29 cellular contexts compared by ENCODE assay signal in the genomic region with DNA sequence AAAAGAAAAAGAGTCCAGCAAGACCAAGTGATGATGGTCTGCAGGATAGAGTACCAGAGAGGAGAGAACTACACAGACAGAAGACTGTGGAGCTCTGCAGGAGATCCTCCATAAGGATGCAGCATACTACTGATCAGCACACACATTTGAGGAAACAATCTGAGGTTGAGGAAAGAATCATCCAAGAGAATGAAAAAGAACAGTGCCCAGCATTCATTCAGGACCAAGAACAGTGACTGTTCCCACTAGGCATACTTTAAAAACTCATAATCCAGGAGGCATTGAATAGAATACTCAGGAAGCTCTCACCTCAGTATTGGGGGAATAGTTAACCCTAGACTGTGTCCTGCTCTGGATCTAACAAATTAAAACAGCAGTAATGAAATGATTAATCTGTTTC. TPM values are rescaled to one million over a fixed set of nuclear protein-coding genes. Genes with fewer than 3 reads are reported as not detected.
"Had no signal": no experiment of that assay in that cellular context is flagged by ENCODE, and none has a peak within 500 bp of the region (broad histone marks: within the 10 kb centered on the region; RNA-seq: fewer than 3 reads in every experiment).

No MANE protein-coding gene starts in this region.

- H3K27me3 ChIP-seq: neutrophil, ovary, right lobe of liver, sigmoid colon, stomach, thyroid gland, tibial nerve, upper lobe of left lung, vagina had no signal

- DNase-seq: naive thymus-derived CD8-positive, alpha-beta T cell; nephron progenitor cell; nucleus accumbens; ovary; psoas muscle; right lobe of liver; sigmoid colon; small intestine; stimulated activated CD4-positive, alpha-beta T cell treated with anti-CD3 and anti-CD28 coated beads, Interleukin-15, amount 100 ng/mL, for 24 hours; stimulated activated CD4-positive, alpha-beta T cell treated with anti-CD3 and anti-CD28 coated beads, Interleukin-2, amount 100 ng/mL, for 24 hours; stimulated activated CD4-positive, alpha-beta T cell treated with anti-CD3 and anti-CD28 coated beads, Interleukin-2, amount 100 ng/mL, for 48 hours; stimulated activated CD4-positive, alpha-beta T cell treated with anti-CD3 and anti-CD28 coated beads, Interleukin-4, amount 100 ng/mL, for 24 hours; stimulated activated naive B cell treated with anti-CD40 and anti-IgM and Interleukin-4, amounts not matched to agents 10 μg/mL and 1 μg/mL and 100 μg/mL, for 72 hours; stimulated activated naive CD4-positive, alpha-beta T cell treated with Interleukin-2 at 50 U/mL for 16 hours; stomach; thyroid gland; trophoblast cell; upper lobe of left lung had no signal

- H3K4me1 ChIP-seq: parathyroid adenoma, psoas muscle, right lobe of liver, sigmoid colon, tibial nerve, upper lobe of left lung, vagina had no signal

- H3K27ac ChIP-seq: neutrophil, ovary, parathyroid adenoma, psoas muscle, right lobe of liver, sigmoid colon, stomach, thoracic aorta, thyroid gland, tibial nerve, upper lobe of left lung, vagina had no signal

- H3K27me3 Mint-ChIP-seq: progenitor cell of endocrine pancreas had no signal

- H3K36me3 Mint-ChIP-seq: stimulated activated effector memory CD8-positive, alpha-beta T cell treated with anti-CD3 and anti-CD28 coated beads, Interleukin-12 subunit alpha, Interleukin-12 subunit beta, amount 100 ng/mL, for 72 hours; stimulated activated naive B cell treated with anti-CD40 and anti-IgM and Interleukin-4, amounts not matched to agents 10 μg/mL and 1 μg/mL and 100 μg/mL, for 72 hours had no signal

- ATAC-seq: naive thymus-derived CD8-positive, alpha-beta T cell; natural killer cell treated with Interleukin-12 subunit alpha and Interleukin-12 subunit beta and Interleukin-15 and Interleukin-18, amount 100 ng/mL, for 72 hours; psoas muscle; right lobe of liver; stimulated activated effector memory CD8-positive, alpha-beta T cell treated with anti-CD3 and anti-CD28 coated beads, Interleukin-12 subunit alpha, Interleukin-12 subunit beta, amount 100 ng/mL, for 72 hours; stimulated activated naive B cell treated with anti-CD40 and anti-IgM and Interleukin-4, amounts not matched to agents 10 μg/mL and 1 μg/mL and 100 μg/mL, for 72 hours had no signal

- H3K4me3 Mint-ChIP-seq: naive thymus-derived CD8-positive, alpha-beta T cell; natural killer cell treated with Interleukin-12 subunit alpha and Interleukin-12 subunit beta and Interleukin-15 and Interleukin-18, amount 100 ng/mL, for 72 hours; nephron progenitor cell; neural crest cell; stimulated activated effector memory CD8-positive, alpha-beta T cell treated with anti-CD3 and anti-CD28 coated beads, Interleukin-12 subunit alpha, Interleukin-12 subunit beta, amount 100 ng/mL, for 72 hours; stimulated activated naive B cell treated with anti-CD40 and anti-IgM and Interleukin-4, amounts not matched to agents 10 μg/mL and 1 μg/mL and 100 μg/mL, for 72 hours; stimulated activated naive CD8-positive, alpha-beta T cell treated with anti-CD3 and anti-CD28 coated beads, Interleukin-15, Interleukin-2, amounts not matched to agents 100 ng/mL and 50 ng/mL, for 24 hours had no signal

- H3K4me3 ChIP-seq: ovary, psoas muscle, right lobe of liver, sigmoid colon, stomach, thoracic aorta, thyroid gland, tibial nerve, upper lobe of left lung, vagina had no signal

- H3K9ac ChIP-seq: parathyroid adenoma had no signal

- H3K9me3 ChIP-seq: neutrophil, ovary, right lobe of liver, thyroid gland, vagina had no signal

- H3K36me3 ChIP-seq: neutrophil, ovary, right lobe of liver, sigmoid colon, stomach, thoracic aorta, thyroid gland, tibial nerve, upper lobe of left lung, vagina had no signal

- H3K79me2 ChIP-seq: parathyroid adenoma had no signal

- FAIRE-seq: small intestine, urothelium cell line had no signal

- H3K4me1 Mint-ChIP-seq: naive thymus-derived CD8-positive, alpha-beta T cell; nephron progenitor cell; neural crest cell; stimulated activated effector memory CD8-positive, alpha-beta T cell treated with anti-CD3 and anti-CD28 coated beads, Interleukin-12 subunit alpha, Interleukin-12 subunit beta, amount 100 ng/mL, for 72 hours; stimulated activated naive B cell treated with anti-CD40 and anti-IgM and Interleukin-4, amounts not matched to agents 10 μg/mL and 1 μg/mL and 100 μg/mL, for 72 hours had no signal

- H3K27ac Mint-ChIP-seq: naive thymus-derived CD8-positive, alpha-beta T cell; natural killer cell treated with Interleukin-12 subunit alpha and Interleukin-12 subunit beta and Interleukin-15 and Interleukin-18, amount 100 ng/mL, for 72 hours; nephron progenitor cell; progenitor cell of endocrine pancreas; stimulated activated effector memory CD8-positive, alpha-beta T cell treated with anti-CD3 and anti-CD28 coated beads, Interleukin-12 subunit alpha, Interleukin-12 subunit beta, amount 100 ng/mL, for 72 hours; stimulated activated naive B cell treated with anti-CD40 and anti-IgM and Interleukin-4, amounts not matched to agents 10 μg/mL and 1 μg/mL and 100 μg/mL, for 72 hours; stimulated activated naive CD8-positive, alpha-beta T cell treated with anti-CD3 and anti-CD28 coated beads, Interleukin-15, Interleukin-2, amounts not matched to agents 100 ng/mL and 50 ng/mL, for 24 hours had no signal

- H2AFZ ChIP-seq: parathyroid adenoma had no signal

RNA-seq across cellular contexts. Expression of a gene that starts 54.9 kb away (rescaled TPM):
- total RNA-seq: naive thymus-derived CD8-positive, alpha-beta T cell; natural killer cell treated with Interleukin-12 subunit alpha and Interleukin-12 subunit beta and Interleukin-15 and Interleukin-18, amount 100 ng/mL, for 72 hours had no signal
- polyA plus RNA-seq: naive thymus-derived CD8-positive, alpha-beta T cell had no signal
